In genomic region chr6:107115695-107116327, GRCh38 we compare ENCODE assay signal across 8 cellular contexts. TPM values are rescaled to one million over a fixed set of nuclear protein-coding genes. Genes with fewer than 3 reads are reported as not detected.
DNase-seq lines count a peak whose midpoint lies in the region; ATAC-seq, FAIRE-seq and TF ChIP-seq lines count a peak whose summit lies in the region.

No MANE protein-coding gene starts in this region.

- no peaks in the 10 kb centered on the region for H3K9me3 ChIP-seq in RWPE2 (ENCODE audit: severe bottlenecking)
- H3K9me3 ChIP-seq in skeletal muscle tissue (ENCODE audit: control insufficient read depth in 3 of 3, low read length in 3 of 3): no peaks in the 10 kb centered on the region

- H3K36me3 ChIP-seq in RWPE2 (ENCODE audit: low read depth): no peaks in the 10 kb centered on the region
- H3K36me3 ChIP-seq in brain microvascular endothelial cell (replicated peaks): no peaks in the 10 kb centered on the region
- H3K36me3 ChIP-seq in skeletal muscle tissue (ENCODE audit: control insufficient read depth in 3 of 3, insufficient read depth in 3 of 3, low read length in 3 of 3): no peaks in the 10 kb centered on the region

- peak overlapping the region; percentile 61 for H3K4me3 ChIP-seq in Jurkat, Clone E6-1 (ENCODE audit: low read length)
- H3K4me3 ChIP-seq in RWPE2 (ENCODE audit: severe bottlenecking) (peak overlapping the region; percentile 63), brain microvascular endothelial cell (ENCODE audit: low read depth, low read length) (peak overlapping the region; percentile 62), skeletal muscle tissue (ENCODE audit: low read length in 3 of 3) (peak overlapping the region; percentile 74 to 80 (median 76))

- peak overlapping the region; percentile 20 to 85 (median 66) for H3K9ac ChIP-seq in skeletal muscle tissue (ENCODE audit: low read depth in 1 of 3, low read length in 3 of 3)

- TF ChIP-seq POLR2A in GM12892 (IDR thresholded peaks at IDR 0.05; ENCODE audit: low read depth, low read length): no peak

- H3K4me3 Mint-ChIP-seq in immature natural killer cell: peak overlapping the region; percentile 83 to 87 (median 85)

- in situ Hi-C loops in brain microvascular endothelial cell (cut with HindIII; ENCODE audit: low pct_ligation_motif_present, low sequenced_read_pairs): no loop called here

- no peak for FAIRE-seq in GM12892 (lab: Jason Lieb, UNC)

- no peak for TF ChIP-seq CTCF in RWPE2 (IDR thresholded peaks at IDR 0.05; ENCODE audit: poor library complexity, severe bottlenecking)
- no peak for TF ChIP-seq CTCF in brain microvascular endothelial cell (IDR thresholded peaks at IDR 0.05; ENCODE audit: low read depth, low read length, missing control alignments)

- peaks cover 14 to 21% of the 10 kb centered on the region in 2 donors for H3K4me1 Mint-ChIP-seq in immature natural killer cell

- peaks cover 9 to 12% (median 11%) of the 10 kb centered on the region in 3 donors for H3K27me3 Mint-ChIP-seq in immature natural killer cell (ENCODE audit: low read depth in 3 of 3)

- no peaks in the 10 kb centered on the region for H3K36me3 Mint-ChIP-seq in immature natural killer cell

- H3K27me3 ChIP-seq in RWPE2 (ENCODE audit: insufficient read depth, poor library complexity, severe bottlenecking) (no peaks in the 10 kb centered on the region), brain microvascular endothelial cell (replicated peaks) (no peaks in the 10 kb centered on the region), skeletal muscle tissue (ENCODE audit: control insufficient read depth in 3 of 3, insufficient read depth in 3 of 3, low read length in 3 of 3) (no peaks in the 10 kb centered on the region)

- DNase-seq in A172 (ENCODE audit: low spot score): peak; percentile 21
- DNase-seq in GM12892 (ENCODE audit: insufficient read length): peak; percentile 36
- peak; percentile 36 for DNase-seq in Jurkat, Clone E6-1 (ENCODE audit: low read depth, low spot score)
- peak; percentile 64 for DNase-seq in RWPE2 (ENCODE audit: low spot score)
- peak; percentile 36 for DNase-seq in brain microvascular endothelial cell
- peak; percentile 2 to 14 (median 3) for DNase-seq in immature natural killer cell
- DNase-seq in GOT3 (lab: John Stamatoyannopoulos, UW): no peak

- peak; percentile 61 for ATAC-seq in RWPE2 (ENCODE audit: low read depth)

- no peaks in the 10 kb centered on the region for H3K9me3 Mint-ChIP-seq in immature natural killer cell

- H3K27ac Mint-ChIP-seq in immature natural killer cell: no peak overlapping the region

- peaks cover 4% of the 10 kb centered on the region for H3K4me1 ChIP-seq in RWPE2 (ENCODE audit: insufficient read depth, poor library complexity, severe bottlenecking)
- H3K4me1 ChIP-seq in skeletal muscle tissue (ENCODE audit: control insufficient read depth in 3 of 3, insufficient read depth in 3 of 3, low read length in 3 of 3): peaks cover 12 to 16% (median 14%) of the 10 kb centered on the region in 3 donors

- H3K27ac ChIP-seq in RWPE2 (ENCODE audit: poor library complexity, severe bottlenecking) (peak overlapping the region; percentile 72), brain microvascular endothelial cell (no peak overlapping the region), skeletal muscle tissue (ENCODE audit: low read depth, low read length) (peak overlapping the region; percentile 0)

RNA-seq across cellular contexts. Expression of gene BEND3, which starts 0.5 kb away (rescaled TPM):
- total RNA-seq in A172 (2014; rRNA removed; shearing (Covaris generic)): 2.3 and 3.5 TPM in 2 replicates
- 1.8 TPM for polyA plus RNA-seq in GM12892 (2012; ENCODE audit: missing spikeins)
- polyA plus RNA-seq in Jurkat, Clone E6-1 (2012; ENCODE audit: insufficient read depth, insufficient read length): 2.3 TPM
- polyA plus RNA-seq in immature natural killer cell: under 1 TPM; 0.04 to 0.46 (median 0.17) TPM
- total RNA-seq in skeletal muscle tissue: 2.1 TPM
